Comparison of ENCODE assay signal across 8 cellular contexts in genomic region chr3:4981688-4982494, GRCh38. TPM values are rescaled to one million over a fixed set of nuclear protein-coding genes. Genes with fewer than 3 reads are reported as not detected.
A peak's percentile ranks its signal among the peaks of the same experiment; 100 is the strongest.
DNase-seq lines count a peak whose midpoint lies in the region; ATAC-seq and TF ChIP-seq lines count a peak whose summit lies in the region.

No MANE protein-coding gene starts in this region.

- H3K4me1 Mint-ChIP-seq in activated B cell treated with CpG ODN at 0.5 μM for 24 hours = peaks cover 75% of the 10 kb centered on the region
- H3K4me1 Mint-ChIP-seq in stimulated activated memory B cell treated with anti-CD40 and anti-IgM and Interleukin-4, amounts not matched to agents 10 μg/mL and 1 μg/mL and 100 μg/mL, for 72 hours = peaks cover 62% of the 10 kb centered on the region

- CTCF ChIA-PET in HEK293 (lab: Yijun Ruan, JAX) (interaction anchor here (0.6 to 12.6 kb wide), 11 partner anchors 12 to 591 kb away, joined by 3 to 94 read pairs (median 12); no protein-coding TSS in a partner anchor), activated B cell treated with CpG ODN at 0.5 μM for 24 hours (lab: Charles Lee) (interaction anchor here (1.6 to 10.3 kb wide), 3 partner anchors 30 to 270 kb away, joined by 5 to 72 read pairs (median 65); no protein-coding TSS in a partner anchor)

- peak overlapping the region; percentile 60 for H3K27ac ChIP-seq in HEK293 (ENCODE audit: extremely low read depth, low read depth, low read length)

- peaks cover 28% of the 10 kb centered on the region for H3K4me1 ChIP-seq in HEK293 (ENCODE audit: control insufficient read depth, insufficient read depth, low read length)

- H3K9me3 ChIP-seq in HEK293 (ENCODE audit: control insufficient read depth, insufficient read depth, low read depth, low read length) = no peaks in the 10 kb centered on the region

- H3K27ac Mint-ChIP-seq in activated B cell treated with CpG ODN at 0.5 μM for 24 hours = peak overlapping the region; percentile 75
- H3K27ac Mint-ChIP-seq in stimulated activated memory B cell treated with anti-CD40 and anti-IgM and Interleukin-4, amounts not matched to agents 10 μg/mL and 1 μg/mL and 100 μg/mL, for 72 hours = peak overlapping the region; percentile 98

- TF ChIP-seq CTCF in HEK293 (tag by site-specific recombination; IDR thresholded peaks at IDR 0.05) (peak; percentile 68), activated B cell treated with CpG ODN at 0.5 μM for 24 hours (IDR thresholded peaks at IDR 0.05) (no peak)

- ATAC-seq in activated B cell treated with CpG ODN at 0.5 μM for 24 hours (ENCODE audit: low read depth) (no peak), HG03025 (IDR thresholded peaks at IDR 0.05; ENCODE audit: low FRiP score, unreplicated experiment) (no peak)
- ATAC-seq in stimulated activated memory B cell treated with anti-CD40 and anti-IgM and Interleukin-4, amounts not matched to agents 10 μg/mL and 1 μg/mL and 100 μg/mL, for 72 hours = no peak

- peaks cover 8 to 36% of the 10 kb centered on the region in 2 experiments; a peak in 2 of 3 replicates for H3K36me3 ChIP-seq in HEK293 (ENCODE audit: control insufficient read depth in 2 of 2, insufficient read depth in 1 of 2, low read length in 2 of 2)

- H3K4me3 ChIP-seq in HEK293 (ENCODE audit: low read depth, low read length) = peak overlapping the region; percentile 83

- intact Hi-C loops in activated B cell treated with CpG ODN at 0.5 μM for 24 hours (cut with micrococcal nuclease) = loop anchor here (10.0 kb wide), 3 partner anchors 487 to 917 kb away; partner anchors contain the start of genes ITPR1 and SETMAR

- POLR2A ChIA-PET in HEK293 (lab: Yijun Ruan, JAX) = interaction anchor here (1.7 to 11.7 kb wide), 3 partner anchors 31 to 43 kb away, joined by 6 to 332 read pairs (median 77); no protein-coding TSS in a partner anchor
- POLR2A ChIA-PET in activated B cell treated with CpG ODN at 0.5 μM for 24 hours (lab: Charles Lee) = interaction anchor here (0.7 to 14.2 kb wide), 8 partner anchors 12 to 177 kb away, joined by 3 to 478 read pairs (median 40); no protein-coding TSS in a partner anchor

- no peaks in the 10 kb centered on the region for H3K9me3 Mint-ChIP-seq in activated B cell treated with CpG ODN at 0.5 μM for 24 hours
- no peaks in the 10 kb centered on the region for H3K9me3 Mint-ChIP-seq in stimulated activated memory B cell treated with anti-CD40 and anti-IgM and Interleukin-4, amounts not matched to agents 10 μg/mL and 1 μg/mL and 100 μg/mL, for 72 hours

- H3K4me3 Mint-ChIP-seq in activated B cell treated with CpG ODN at 0.5 μM for 24 hours = peak overlapping the region; percentile 83
- H3K4me3 Mint-ChIP-seq in stimulated activated memory B cell treated with anti-CD40 and anti-IgM and Interleukin-4, amounts not matched to agents 10 μg/mL and 1 μg/mL and 100 μg/mL, for 72 hours = peak overlapping the region; percentile 98

- DNase-seq in AML-193 (lab: John Stamatoyannopoulos, UW) (peak; percentile 72 to 75), activated B cell treated with CpG ODN at 0.5 μM for 24 hours (no peak), glomerular visceral epithelial cell (ENCODE audit: extremely low spot score) (peak; percentile 76), DMS153 treated with DMSO at 0.1 percent for 48 hours (lab: John Stamatoyannopoulos, UW; ENCODE audit: unreplicated experiment) (no peak), NCI-H2029 (lab: John Stamatoyannopoulos, UW) (no peak)

- H3K27me3 Mint-ChIP-seq in activated B cell treated with CpG ODN at 0.5 μM for 24 hours = no peaks in the 10 kb centered on the region
- H3K27me3 Mint-ChIP-seq in stimulated activated memory B cell treated with anti-CD40 and anti-IgM and Interleukin-4, amounts not matched to agents 10 μg/mL and 1 μg/mL and 100 μg/mL, for 72 hours = no peaks in the 10 kb centered on the region

- H3K36me3 Mint-ChIP-seq in activated B cell treated with CpG ODN at 0.5 μM for 24 hours (ENCODE audit: low read depth) = peaks cover 48% of the 10 kb centered on the region
- H3K36me3 Mint-ChIP-seq in stimulated activated memory B cell treated with anti-CD40 and anti-IgM and Interleukin-4, amounts not matched to agents 10 μg/mL and 1 μg/mL and 100 μg/mL, for 72 hours = peaks cover 63% of the 10 kb centered on the region

TF ChIP-seq in HEK293, 187 proteins besides CTCF, POLR2A, EP300 and RAD21 (continues in another document):
- no peak for TF ChIP-seq FEZF1 (tag by site-specific recombination; IDR thresholded peaks at IDR 0.05)
- TF ChIP-seq ZNF280D (tag by site-specific recombination; IDR thresholded peaks at IDR 0.05) = no peak
- 0 out of 2 replicates have a peak, but pooled peaks have one; percentile 18 for TF ChIP-seq ZNF660 (tag by site-specific recombination; IDR thresholded peaks at IDR 0.05)
- peak; percentile 35; the same call in 1 of the 2 replicates for TF ChIP-seq PRDM10 (tag by site-specific recombination; IDR thresholded peaks at IDR 0.05)
- no peak for TF ChIP-seq ZBTB48 (tag by site-specific recombination; IDR thresholded peaks at IDR 0.05)
- peak; percentile 5; the same call in 1 of the 2 replicates for TF ChIP-seq ZBTB44 (tag by site-specific recombination; IDR thresholded peaks at IDR 0.05)
- 0 out of 2 replicates have a peak, but pooled peaks have one; percentile 9 for TF ChIP-seq ZIC2 (tag by site-specific recombination; IDR thresholded peaks at IDR 0.05)
- TF ChIP-seq TRIM28 (IDR thresholded peaks at IDR 0.05; ENCODE audit: borderline replicate concordance, low read length) = no peak
- TF ChIP-seq ZNF335 (tag by site-specific recombination; conservative IDR thresholded peaks at IDR 0.05) = peak; percentile 32; the same call in 1 of the 2 replicates
- TF ChIP-seq ZNF623 (tag by site-specific recombination; IDR thresholded peaks at IDR 0.05) = no peak
- TF ChIP-seq ZNF140 (tag by site-specific recombination; IDR thresholded peaks at IDR 0.05) = no peak
- no peak for TF ChIP-seq ZNF426 (tag by site-specific recombination; IDR thresholded peaks at IDR 0.05)
- peak; percentile 51; the same call in 1 of the 2 replicates for TF ChIP-seq ZNF366 (tag by site-specific recombination; conservative IDR thresholded peaks at IDR 0.05)
- no peak for TF ChIP-seq KLF10 (tag by site-specific recombination; IDR thresholded peaks at IDR 0.05)

RNA-seq across cellular contexts. Expression of gene BHLHE40, which starts 2.7 kb away (rescaled TPM):
- 41.5 and 43.9 TPM in 2 replicates for total RNA-seq in activated B cell treated with CpG ODN at 0.5 μM for 24 hours

Comparison
In these comparisons a context has a peak if more than half of its experiments do, and no peak if none do; other contexts are left out.
1. DNase-seq: peak in AML-193 (2 of 2) and glomerular visceral epithelial cell (single experiment); none in activated B cell treated with CpG ODN at 0.5 μM for 24 hours (single experiment), DMS153 treated with DMSO at 0.1 percent for 48 hours (single experiment) and NCI-H2029 (single experiment).